ENCODE assay signal across 8 cellular contexts in the genomic region with DNA sequence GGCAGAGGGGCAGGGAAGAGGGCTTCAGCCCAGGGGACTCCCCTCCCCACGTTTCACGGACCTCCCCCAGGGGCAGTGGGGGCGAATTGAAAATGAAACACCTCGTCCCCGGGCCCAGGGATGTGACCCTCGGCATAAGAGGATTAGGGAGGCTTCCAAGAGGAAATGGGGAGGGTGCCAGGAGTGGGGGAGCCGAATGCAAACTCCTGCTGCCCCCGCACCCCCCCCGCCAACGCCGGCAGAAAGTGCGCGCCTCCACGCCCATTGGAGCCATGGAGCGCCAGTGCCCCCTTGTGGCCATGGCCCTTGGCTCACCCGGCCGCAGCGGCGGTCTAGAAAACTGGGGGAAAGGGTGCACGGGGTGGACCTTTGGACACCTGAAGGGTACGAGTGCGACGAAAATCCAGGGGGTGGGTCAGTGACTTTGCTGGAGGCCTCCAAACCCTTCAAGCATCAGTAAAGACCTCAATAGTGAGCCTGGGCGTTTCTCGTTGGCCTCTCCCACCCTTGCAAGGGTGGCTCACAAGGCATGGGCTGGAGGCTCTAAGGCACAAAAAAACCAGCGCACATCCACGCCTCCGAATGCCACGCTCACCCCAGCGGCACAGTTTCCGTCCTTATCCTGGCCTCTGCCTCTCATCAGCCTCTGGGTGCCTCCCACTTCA.
A peak's percentile ranks its signal among the peaks of the same experiment; 100 is the strongest.
DNase-seq lines count a peak whose midpoint lies in the region; ATAC-seq, FAIRE-seq and TF ChIP-seq lines count a peak whose summit lies in the region.

No MANE protein-coding gene starts in this region.

- no peaks in the 10 kb centered on the region for H3K4me1 Mint-ChIP-seq in T-helper 2 cell treated with Interferon-gamma antibody and Interleukin-4, amounts not matched to agents 5 μg/mL and 100 μg/mL, for 36 hours (ENCODE audit: low read depth)

- H3K4me1 ChIP-seq in GM12878 (ENCODE audit: control insufficient read depth, insufficient read depth, low read length) = no peaks in the 10 kb centered on the region
- H3K4me1 ChIP-seq in iPS-15b (ENCODE audit: control insufficient read depth, insufficient read depth, low read length) = peaks cover 3% of the 10 kb centered on the region
- peaks cover 0 to 3% of the 10 kb centered on the region in 2 donors for H3K4me1 ChIP-seq in small intestine (ENCODE audit: control insufficient read depth in 2 of 2, insufficient read depth in 1 of 2, low read depth in 1 of 2, low read length in 1 of 2)

- CTCF ChIA-PET in GM12878 (lab: Yijun Ruan, JAX) = interaction anchor here (1.9 kb wide), 1 partner anchor 458 kb away, joined by 12 read pairs; the partner anchor contains the start of gene EFNB1

- H3K9ac ChIP-seq in GM12878 (ENCODE audit: control insufficient read depth, insufficient read depth, low read length) (no peak overlapping the region), iPS-15b (ENCODE audit: low read depth, low read length) (no peak overlapping the region)

- RAD21 ChIA-PET in GM12878 (lab: Charles Lee; ENCODE audit: unreplicated experiment) = no interaction called here

- TF ChIP-seq EP300 in GM12878 (IDR thresholded peaks at IDR 0.05; ENCODE audit: borderline replicate concordance in 1 of 2, control insufficient read depth in 1 of 2, low read depth in 2 of 2, low read length in 2 of 2) = no peak

- no peak overlapping the region for H2AFZ ChIP-seq in GM12878 (ENCODE audit: control insufficient read depth, low read depth, low read length)

- DNase-seq in NCI-H1436 (lab: John Stamatoyannopoulos, UW) (peak; percentile 69), NCI-H1436 treated with DMSO at 0.1 percent for 48 hours (lab: John Stamatoyannopoulos, UW) (no peak), HPDE6-E6E7 (ENCODE audit: extremely low spot score) (peak; percentile 41), GM12878 (ENCODE audit: low read depth, low spot score) (no peak), small intestine (peak; percentile 16), NCI-H526 treated with DMSO at 0.1 percent for 48 hours (lab: John Stamatoyannopoulos, UW) (no peak)
- peak; percentile 17 for DNase-seq in T-helper 2 cell treated with Interferon-gamma antibody and Interleukin-4, amounts not matched to agents 5 μg/mL and 100 μg/mL, for 36 hours (ENCODE audit: low spot score)

- POLR2A ChIA-PET in GM12878 (lab: Charles Lee) = no interaction called here

- H4K20me1 ChIP-seq in GM12878 (ENCODE audit: control insufficient read depth, insufficient read depth) = no peaks in the 10 kb centered on the region

- no peaks in the 10 kb centered on the region for H3K27me3 Mint-ChIP-seq in T-helper 2 cell treated with Interferon-gamma antibody and Interleukin-4, amounts not matched to agents 5 μg/mL and 100 μg/mL, for 36 hours (ENCODE audit: low read depth)

- no peaks in the 10 kb centered on the region for H3K36me3 Mint-ChIP-seq in T-helper 2 cell treated with Interferon-gamma antibody and Interleukin-4, amounts not matched to agents 5 μg/mL and 100 μg/mL, for 36 hours (ENCODE audit: low read depth)

- in situ Hi-C loops in GM12878 (cut with MboI) = loop anchor here (10.0 to 25.0 kb wide), 2 partner anchors 551 to 1099 kb away; no protein-coding TSS in a partner anchor

- peak overlapping the region; percentile 15; the same call in 1 of the 2 replicates for H3K4me2 ChIP-seq in GM12878 (ENCODE audit: control insufficient read depth, insufficient read depth)

- WGBS in GM12878 (ENCODE audit: insufficient coverage, insufficient replicate concordance, low lambda C conversion rate, missing lambda C conversion rate) = under 1% methylated on average over 31 of the region's 31 CpGs
- 4 to 11% (median 4%) methylated on average over 22 to 31 of the region's 31 CpGs for WGBS in small intestine, 3 donors

- peak overlapping the region; percentile 29 for H3K4me3 Mint-ChIP-seq in T-helper 2 cell treated with Interferon-gamma antibody and Interleukin-4, amounts not matched to agents 5 μg/mL and 100 μg/mL, for 36 hours

- H3K27ac ChIP-seq in GM12878 (ENCODE audit: control insufficient read depth, insufficient read depth) (no peak overlapping the region), small intestine (ENCODE audit: low read depth in 1 of 2, low read length in 1 of 2) (peak overlapping the region in 1 of 2 donors; percentile 31)

- no peak overlapping the region for H3K27ac Mint-ChIP-seq in T-helper 2 cell treated with Interferon-gamma antibody and Interleukin-4, amounts not matched to agents 5 μg/mL and 100 μg/mL, for 36 hours

- H3K9me3 ChIP-seq in GM12878 (replicated peaks; ENCODE audit: control insufficient read depth, insufficient read depth, low read length) = no peaks in the 10 kb centered on the region
- no peaks in the 10 kb centered on the region for H3K9me3 ChIP-seq in iPS-15b (ENCODE audit: control insufficient read depth, insufficient read depth, low read length)
- no peaks in the 10 kb centered on the region for H3K9me3 ChIP-seq in small intestine (ENCODE audit: control insufficient read depth, low read depth)

- intact Hi-C loops in GM12878 (cut with micrococcal nuclease; ENCODE audit: unreplicated experiment) = loop anchor here (1.0 to 10.0 kb wide), 4 partner anchors 131 to 553 kb away; no protein-coding TSS in a partner anchor

- H3K79me2 ChIP-seq in GM12878 (ENCODE audit: control insufficient read depth, insufficient read depth, low read length) = no peaks in the 10 kb centered on the region

- peak; percentile 82 to 98 (median 84) for TF ChIP-seq CTCF in GM12878 (IDR thresholded peaks at IDR 0.05 in 2 of 3, conservative IDR thresholded peaks at IDR 0.05 in 1 of 3; ENCODE audit: control insufficient read depth in 2 of 3, extremely low read depth in 1 of 3, insufficient read depth in 1 of 3, low read depth in 3 of 3, low read length in 3 of 3)

- SMC1A ChIA-PET in GM12878 (lab: Charles Lee; ENCODE audit: uncharacterized antibody, unreplicated experiment) = interaction anchor here (1.4 kb wide), 1 partner anchor 459 kb away, joined by 3 read pairs; no protein-coding TSS in a partner anchor

- no TSS peak for BruUV-seq in GM12878 (replicated peaks; lab: Mats Ljungman, UMichigan)

- H3K27me3 ChIP-seq in GM12878 (replicated peaks in 1 of 2; ENCODE audit: control insufficient read depth in 2 of 2, insufficient read depth in 2 of 2, low read length in 1 of 2) = no peaks in the 10 kb centered on the region
- H3K27me3 ChIP-seq in iPS-15b (ENCODE audit: control insufficient read depth, insufficient read depth, low read length) = peaks cover 56% of the 10 kb centered on the region
- no peaks in the 10 kb centered on the region for H3K27me3 ChIP-seq in small intestine (ENCODE audit: control insufficient read depth in 2 of 2, insufficient read depth in 2 of 2, low read length in 2 of 2)

- H3K4me3 ChIP-seq in GM12878 (no peak overlapping the region), iPS-15b (ENCODE audit: low read depth, low read length) (peak overlapping the region; percentile 38), small intestine (ENCODE audit: low read depth in 1 of 2, low read length in 2 of 2) (peak overlapping the region in 1 of 2 donors; percentile 34)

- ATAC-seq in GM12878 = peak; percentile 95

- no peak for FAIRE-seq in GM12878 (lab: Jason Lieb, UNC)
- no peak for FAIRE-seq in small intestine (lab: Jason Lieb, UNC)

- no peak for TF ChIP-seq POLR2A in GM12878 (IDR thresholded peaks at IDR 0.05; ENCODE audit: low read depth, low read length)

- TF ChIP-seq RAD21 in GM12878 (IDR thresholded peaks at IDR 0.05; ENCODE audit: insufficient read depth, low read depth, low read length) = peak; percentile 84

- H3K36me3 ChIP-seq in GM12878 (ENCODE audit: control insufficient read depth in 2 of 2, insufficient read depth in 2 of 2, low read length in 1 of 2) = no peaks in the 10 kb centered on the region
- H3K36me3 ChIP-seq in iPS-15b (ENCODE audit: control insufficient read depth, insufficient read depth, low read length) = no peaks in the 10 kb centered on the region
- H3K36me3 ChIP-seq in small intestine (ENCODE audit: control insufficient read depth in 2 of 2, insufficient read depth in 2 of 2, low read length in 2 of 2) = no peaks in the 10 kb centered on the region

- H3K9me3 Mint-ChIP-seq in T-helper 2 cell treated with Interferon-gamma antibody and Interleukin-4, amounts not matched to agents 5 μg/mL and 100 μg/mL, for 36 hours = no peaks in the 10 kb centered on the region

TF ChIP-seq in GM12878, 131 proteins besides CTCF, POLR2A, EP300 and RAD21 (continues in another document):
- TF ChIP-seq NR2C2 (IDR thresholded peaks at IDR 0.05; ENCODE audit: borderline replicate concordance, control insufficient read depth, insufficient read length, low read depth) = no peak
- TF ChIP-seq TCF3 (IDR thresholded peaks at IDR 0.05; ENCODE audit: borderline replicate concordance, insufficient read depth, low read depth, low read length) = no peak
- TF ChIP-seq PBX3 (IDR thresholded peaks at IDR 0.05; ENCODE audit: insufficient replicate concordance, low read depth, low read length) = no peak
- TF ChIP-seq EGR1 (IDR thresholded peaks at IDR 0.05; ENCODE audit: borderline replicate concordance in 1 of 2, low read depth in 2 of 2, low read length in 2 of 2) = peak in 1 of 2 experiments; percentile 32; a peak in 1 of 3 replicates
- no peak for TF ChIP-seq MTA2 (IDR thresholded peaks at IDR 0.05; ENCODE audit: low read depth)
- peak; percentile 58; the same call in 1 of the 2 replicates for TF ChIP-seq YY1 (IDR thresholded peaks at IDR 0.05; ENCODE audit: low read depth, low read length)
- TF ChIP-seq KLF5 (IDR thresholded peaks at IDR 0.05; ENCODE audit: partially characterized antibody) = no peak
- TF ChIP-seq RFX5 (IDR thresholded peaks at IDR 0.05; ENCODE audit: low read depth, low read length) = no peak
- TF ChIP-seq RB1 (IDR thresholded peaks at IDR 0.05; ENCODE audit: borderline replicate concordance) = 0 out of 2 replicates have a peak, but pooled peaks have one; percentile 46
- TF ChIP-seq EZH2 (IDR thresholded peaks at IDR 0.05; ENCODE audit: borderline replicate concordance, control insufficient read depth, low read depth, low read length) = no peak
- TF ChIP-seq MEF2B (IDR thresholded peaks at IDR 0.05; ENCODE audit: partially characterized antibody, poor library complexity, severe bottlenecking) = no peak

Comparison
In these comparisons a context has a peak if more than half of its experiments do, and no peak if none do; other contexts are left out.
1. DNase-seq: peak in NCI-H1436 (single experiment), HPDE6-E6E7 (single experiment), T-helper 2 cell treated with Interferon-gamma antibody and Interleukin-4, amounts not matched to agents 5 μg/mL and 100 μg/mL, for 36 hours (single experiment) and small intestine (single experiment); none in NCI-H1436 treated with DMSO at 0.1 percent for 48 hours (single experiment), GM12878 (single experiment) and NCI-H526 treated with DMSO at 0.1 percent for 48 hours (single experiment).